Comparison of ENCODE assay signal across 8 cellular contexts in genomic region chrX:16711219-16712115, GRCh38. TPM values are rescaled to one million over a fixed set of nuclear protein-coding genes. Genes with fewer than 3 reads are reported as not detected.
A peak's percentile ranks its signal among the peaks of the same experiment; 100 is the strongest.
DNase-seq lines count a peak whose midpoint lies in the region; ATAC-seq and TF ChIP-seq lines count a peak whose summit lies in the region.

No MANE protein-coding gene starts in this region.

- H3K4me3 Mint-ChIP-seq in WTC11: peak overlapping the region; percentile 80

- H3K4me3 ChIP-seq in retinal pigment epithelial cell (ENCODE audit: low read length): peak overlapping the region; percentile 71

- POLR2A ChIA-PET in WTC11 (lab: Charles Lee): interaction anchor here (1.2 kb wide), 1 partner anchor 8 kb away, joined by 4 read pairs; the partner anchor contains the start of gene SYAP1

- H3K27me3 Mint-ChIP-seq in WTC11 (ENCODE audit: low read depth): no peaks in the 10 kb centered on the region; the same call in 1 of the 2 replicates

- intact Hi-C loops in left cardiac atrium (cut with DNase I): no loop called here

- peaks cover 12% of the 10 kb centered on the region for H3K4me1 Mint-ChIP-seq in WTC11

- CTCF ChIA-PET in WTC11 (lab: Charles Lee): no interaction called here

- peak overlapping the region; percentile 89 for H3K27ac Mint-ChIP-seq in WTC11

- no peak for TF ChIP-seq CTCF in WTC11 (IDR thresholded peaks at IDR 0.05)
- no peak for TF ChIP-seq CTCF in retinal pigment epithelial cell (conservative IDR thresholded peaks at IDR 0.05; ENCODE audit: low read depth, low read length)

- peak; percentile 49 for DNase-seq in activated CD8-positive, alpha-beta memory T cell treated with anti-CD3 and anti-CD28 coated beads, Interleukin-2, amount 50 U/mL, for 48 hours
- DNase-seq in activated CD8-positive, alpha-beta memory T cell treated with anti-CD3 and anti-CD28 coated beads for 24 hours: no peak
- peak; percentile 18 for DNase-seq in WTC11 (ENCODE audit: low spot score)
- peak; percentile 23 for DNase-seq in left cardiac atrium
- DNase-seq in retinal pigment epithelial cell (ENCODE audit: low read depth): no peak
- DNase-seq in GM19238 (ENCODE audit: insufficient read length, low spot score): no peak
- no peak for DNase-seq in Kasumi-1 (lab: John Stamatoyannopoulos, UW)

- H3K9me3 Mint-ChIP-seq in WTC11: no peaks in the 10 kb centered on the region

- H3K36me3 Mint-ChIP-seq in WTC11: peaks cover 13% of the 10 kb centered on the region

- ATAC-seq in HG02943 (IDR thresholded peaks at IDR 0.05; ENCODE audit: low read depth, unreplicated experiment) (peak; percentile 6), WTC11 (peak; percentile 31), left cardiac atrium (peak in 1 of 2 donors; percentile 69)

TF ChIP-seq in WTC11, 78 proteins besides CTCF, POLR2A, EP300 and RAD21:
- TF ChIP-seq EMX1 (CRISPR knock-in tag; IDR thresholded peaks at IDR 0.05) (no peak), HMGXB4 (CRISPR knock-in tag; IDR thresholded peaks at IDR 0.05) (no peak), MXD4 (CRISPR knock-in tag; IDR thresholded peaks at IDR 0.05; ENCODE audit: borderline replicate concordance) (no peak), JAZF1 (CRISPR knock-in tag; IDR thresholded peaks at IDR 0.05) (no peak), TEAD1 (CRISPR knock-in tag; IDR thresholded peaks at IDR 0.05) (no peak)
TF ChIP-seq in WTC11: peak in this region for 0.

RNA-seq across cellular contexts. Expression of gene CTPS2, which starts 1.0 kb away (rescaled TPM):
- total RNA-seq in WTC11 (2021) (23.2 to 27.6 TPM (median 27.4 TPM) in 3 replicates), left cardiac atrium (1 to 10 TPM; 5.1 to 6.2 TPM)

RNA-seq across cellular contexts. Expression of gene SYAP1, which starts 7.9 kb away (rescaled TPM):
- total RNA-seq in WTC11 (2021) (18.5 to 19.8 TPM (median 19.1 TPM) in 3 replicates), left cardiac atrium (10 to 100 TPM; 15.6 to 25.3 TPM)

Comparison
In these comparisons a context has a peak if more than half of its experiments do, and no peak if none do; other contexts are left out.
1. DNase-seq: peak in activated CD8-positive, alpha-beta memory T cell treated with anti-CD3 and anti-CD28 coated beads, Interleukin-2, amount 50 U/mL, for 48 hours (single experiment), WTC11 (single experiment) and left cardiac atrium (single experiment); none in activated CD8-positive, alpha-beta memory T cell treated with anti-CD3 and anti-CD28 coated beads for 24 hours (single experiment), retinal pigment epithelial cell (single experiment), GM19238 (single experiment) and Kasumi-1 (0 of 2).